ENCODE assay signal across 11 cellular contexts in genomic region chr17:39027440-39028035, GRCh38.
DNase-seq lines count a peak whose midpoint lies in the region; TF ChIP-seq lines count a peak whose summit lies in the region.
"Had no signal": no experiment of that assay in that cellular context is flagged by ENCODE, and none has a peak within 500 bp of the region (broad histone marks: within the 10 kb centered on the region; RNA-seq: fewer than 3 reads in every experiment).

No MANE protein-coding gene starts in this region.

- peaks cover 58% of the 10 kb centered on the region for H3K27me3 Mint-ChIP-seq in nephron progenitor cell (ENCODE audit: low read depth, poor library complexity)

- no peaks in the 10 kb centered on the region for H3K36me3 Mint-ChIP-seq in nephron progenitor cell (ENCODE audit: low read depth)

- H3K27ac ChIP-seq in ACC112 (ENCODE audit: low read depth, low read length): no peak overlapping the region
- H3K27ac ChIP-seq in Peyer's patch: peak overlapping the region in 3 of 4 donors; percentile 6 to 46 (median 17)

- no peak overlapping the region for H3K27ac Mint-ChIP-seq in nephron progenitor cell
- H3K27ac Mint-ChIP-seq: activated B cell treated with CpG ODN at 0.5 μM for 24 hours, CD14-positive monocyte had no signal

- H3K4me1 ChIP-seq in ACC112 (ENCODE audit: control insufficient read depth, insufficient read depth, low read length, unreplicated experiment) (no peaks in the 10 kb centered on the region), Peyer's patch (peaks cover 0 to 13% (median 0%) of the 10 kb centered on the region in 4 donors)

- no peak for TF ChIP-seq POLR2A in Peyer's patch (IDR thresholded peaks at IDR 0.05)

- peak overlapping the region; percentile 73 for H2AFZ ChIP-seq in ACC112 (ENCODE audit: low read length, unreplicated experiment)

- peak overlapping the region; percentile 72 for H3K4me3 ChIP-seq in ACC112 (ENCODE audit: low read depth, low read length)
- H3K4me3 ChIP-seq in Peyer's patch: peak overlapping the region in 3 of 4 donors; percentile 18 to 55 (median 52)
- peak overlapping the region; percentile 44 for H3K4me3 ChIP-seq in fibroblast of villous mesenchyme (ENCODE audit: low read depth, low read length)

- H3K27me3 ChIP-seq in ACC112 (ENCODE audit: insufficient read depth, low read length): peaks cover 12% of the 10 kb centered on the region
- no peaks in the 10 kb centered on the region for H3K27me3 ChIP-seq in Peyer's patch

- TF ChIP-seq CTCF in Peyer's patch (IDR thresholded peaks at IDR 0.05): no peak
- no peak for TF ChIP-seq CTCF in fibroblast of villous mesenchyme (IDR thresholded peaks at IDR 0.05; ENCODE audit: insufficient read depth, low read depth, low read length)
- no peak for TF ChIP-seq CTCF in nephron progenitor cell (IDR thresholded peaks at IDR 0.05)

- H3K4me1 Mint-ChIP-seq in nephron progenitor cell: peaks cover 12% of the 10 kb centered on the region

- H3K9me3 Mint-ChIP-seq in nephron progenitor cell: peaks cover 3% of the 10 kb centered on the region
- H3K9me3 Mint-ChIP-seq: activated B cell treated with CpG ODN at 0.5 μM for 24 hours had no signal

- H3K4me3 Mint-ChIP-seq in nephron progenitor cell: peak overlapping the region; percentile 82
- H3K4me3 Mint-ChIP-seq: activated B cell treated with CpG ODN at 0.5 μM for 24 hours had no signal

- H3K36me3 ChIP-seq in ACC112 (ENCODE audit: insufficient read depth, low read length) (no peaks in the 10 kb centered on the region), Peyer's patch (no peaks in the 10 kb centered on the region)

- no peaks in the 10 kb centered on the region for H3K79me2 ChIP-seq in ACC112 (ENCODE audit: control insufficient read depth, insufficient read depth, low read length, unreplicated experiment)

- H3K9me3 ChIP-seq in Peyer's patch: no peaks in the 10 kb centered on the region

- DNase-seq in Peyer's patch (peak in 1 of 3 donors; percentile 51), fibroblast of villous mesenchyme (ENCODE audit: low read depth) (no peak), nephron progenitor cell (peak; percentile 15), NCI-H2107 (lab: John Stamatoyannopoulos, UW) (no peak), NCI-H2171 treated with DMSO at 0.1 percent for 48 hours (lab: John Stamatoyannopoulos, UW) (no peak), hippocampal formation (lab: John Stamatoyannopoulos, UW) (no peak), SIG-M5 (lab: John Stamatoyannopoulos, UW) (no peak)
- DNase-seq: activated B cell treated with CpG ODN at 0.5 μM for 24 hours, NCI-H187 treated with DMSO at 0.1 percent for 48 hours had no signal
